In the genomic region with DNA sequence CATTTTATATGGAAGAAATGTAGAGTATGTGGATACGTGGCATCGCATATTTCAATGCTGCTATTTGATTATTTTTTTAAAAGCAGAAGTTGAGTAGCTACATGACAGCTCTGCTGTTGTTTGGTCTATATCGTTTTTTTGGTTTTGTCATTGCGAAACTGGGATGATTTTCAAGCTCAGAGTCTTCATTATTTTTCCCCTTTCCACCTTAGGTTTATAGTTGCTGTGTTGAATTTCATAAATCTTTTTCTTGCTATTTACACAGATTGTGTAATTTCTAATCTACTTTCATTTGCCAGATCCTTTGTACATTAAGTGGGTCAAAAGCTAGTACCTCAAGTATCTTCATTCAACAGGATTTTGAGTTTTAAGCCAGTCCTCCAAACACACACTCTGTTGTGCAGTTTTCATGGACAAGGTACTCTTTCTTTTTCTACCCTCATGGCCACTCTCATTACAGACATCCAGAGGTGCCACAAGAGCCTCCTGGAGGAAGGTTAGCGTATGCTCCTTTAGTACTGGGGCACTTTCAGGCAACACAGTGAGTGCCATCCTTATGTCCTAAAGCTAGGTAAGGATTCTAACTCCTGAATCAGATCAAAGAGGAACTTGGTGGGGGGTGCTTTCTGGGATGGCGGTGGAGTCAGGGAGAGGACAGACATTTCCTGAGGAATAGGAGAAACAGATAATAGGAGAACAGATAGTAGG, we compare ENCODE assay signal across 8 cellular contexts.
"Had no signal": no experiment of that assay in that cellular context is flagged by ENCODE, and none has a peak within 500 bp of the region (broad histone marks: within the 10 kb centered on the region; RNA-seq: fewer than 3 reads in every experiment).

No MANE protein-coding gene starts in this region.

- H3K4me1 ChIP-seq: spleen, suprapubic skin had no signal

- H3K27ac ChIP-seq: hepatocyte, spleen, suprapubic skin had no signal

- H3K27me3 ChIP-seq: hepatocyte, spleen, suprapubic skin had no signal

- H3K4me3 ChIP-seq: hepatocyte, spleen, suprapubic skin had no signal

- DNase-seq: activated CD4-positive, CD25-positive, alpha-beta regulatory T cell treated with anti-CD3 and anti-CD28 coated beads, Interleukin-2, amount 50 U/mL, for 72 hours; activated naive CD4-positive, alpha-beta T cell; effector memory CD4-positive, alpha-beta T cell; erythroblast; spleen had no signal

- H3K9me3 ChIP-seq: spleen, suprapubic skin had no signal

- ATAC-seq: sciatic nerve had no signal

- H3K36me3 ChIP-seq: spleen, suprapubic skin had no signal
